ENCODE assay signal across 8 cellular contexts in the genomic region with DNA sequence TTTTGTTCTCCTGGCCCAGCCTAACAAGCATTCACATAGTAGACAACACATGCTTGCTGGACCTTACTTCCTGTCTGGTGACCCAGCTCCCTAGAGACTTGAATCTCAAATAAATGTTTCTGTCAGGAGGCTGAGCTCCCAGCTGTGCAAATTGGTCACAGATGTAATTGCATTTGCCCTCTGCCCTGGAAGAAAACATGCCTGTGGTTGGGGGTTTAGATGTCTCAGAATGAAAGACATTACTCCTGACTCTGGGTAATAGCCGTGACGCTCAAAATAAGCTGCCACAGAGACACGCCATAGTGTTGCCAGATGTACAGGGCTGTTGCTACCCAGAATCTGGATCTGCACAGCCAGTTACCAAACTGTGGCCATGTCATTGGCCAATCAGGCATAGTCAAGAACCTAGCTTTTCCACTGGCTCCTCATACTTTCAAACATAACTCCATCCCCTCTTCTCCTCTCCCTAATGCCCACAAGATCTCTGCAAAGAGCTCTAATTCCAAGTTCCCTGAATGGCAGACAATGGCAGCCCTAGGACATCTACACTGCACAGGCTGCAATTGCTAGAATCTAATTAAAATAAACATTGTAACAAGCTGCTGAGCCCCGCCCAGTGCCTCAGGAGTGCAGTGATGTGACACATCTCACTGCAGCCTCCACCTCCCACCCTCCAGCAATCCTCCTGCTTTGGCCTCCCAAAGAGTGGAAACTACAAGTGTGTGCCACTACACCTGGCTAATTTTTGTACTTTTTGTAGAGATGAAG. TPM values are rescaled to one million over a fixed set of nuclear protein-coding genes. Genes with fewer than 3 reads are reported as not detected.
DNase-seq lines count a peak whose midpoint lies in the region; ATAC-seq and TF ChIP-seq lines count a peak whose summit lies in the region.

No MANE protein-coding gene starts in this region.

- intact Hi-C loops in head of caudate nucleus (cut with DNase I) = loop anchor here (2.0 kb wide), 1 partner anchor 515 kb away; no protein-coding TSS in a partner anchor

- peak; percentile 90 for ATAC-seq in GM18867 (IDR thresholded peaks at IDR 0.05; ENCODE audit: unreplicated experiment)
- ATAC-seq in HG02763 (IDR thresholded peaks at IDR 0.05; ENCODE audit: unreplicated experiment) = peak; percentile 90
- ATAC-seq in activated CD8-positive, alpha-beta memory T cell treated with anti-CD3 and anti-CD28 coated beads, Interleukin-2, amount 10 ng/mL, durations not matched to agents 7 days and 5 days = no peak

- peaks cover 12% of the 10 kb centered on the region for H3K9me3 Mint-ChIP-seq in glutamatergic neuron (ENCODE audit: unreplicated experiment)
- H3K9me3 Mint-ChIP-seq in activated CD8-positive, alpha-beta memory T cell treated with anti-CD3 and anti-CD28 coated beads, Interleukin-2, amount 10 ng/mL, durations not matched to agents 7 days and 5 days (ENCODE audit: low read depth) = no peaks in the 10 kb centered on the region

- peaks cover 5% of the 10 kb centered on the region for H3K27me3 Mint-ChIP-seq in glutamatergic neuron (ENCODE audit: unreplicated experiment)
- peaks cover 30% of the 10 kb centered on the region for H3K27me3 Mint-ChIP-seq in activated CD8-positive, alpha-beta memory T cell treated with anti-CD3 and anti-CD28 coated beads, Interleukin-2, amount 10 ng/mL, durations not matched to agents 7 days and 5 days

- H3K36me3 Mint-ChIP-seq in glutamatergic neuron (ENCODE audit: unreplicated experiment) = no peaks in the 10 kb centered on the region
- H3K36me3 Mint-ChIP-seq in activated CD8-positive, alpha-beta memory T cell treated with anti-CD3 and anti-CD28 coated beads, Interleukin-2, amount 10 ng/mL, durations not matched to agents 7 days and 5 days = no peaks in the 10 kb centered on the region

- CTCF ChIA-PET in activated CD8-positive, alpha-beta memory T cell treated with anti-CD3 and anti-CD28 coated beads, Interleukin-2, amount 10 ng/mL, durations not matched to agents 7 days and 5 days (lab: Charles Lee) = interaction anchor here (0.7 to 5.9 kb wide), 20 partner anchors 8 to 558 kb away, joined by 3 to 51 read pairs (median 4); a partner anchor contains a TSS

- peak overlapping the region; percentile 88 for H3K27ac Mint-ChIP-seq in glutamatergic neuron (ENCODE audit: unreplicated experiment)
- H3K27ac Mint-ChIP-seq in activated CD8-positive, alpha-beta memory T cell treated with anti-CD3 and anti-CD28 coated beads, Interleukin-2, amount 10 ng/mL, durations not matched to agents 7 days and 5 days = no peak overlapping the region

- peak overlapping the region; percentile 21 for H3K4me3 Mint-ChIP-seq in glutamatergic neuron (ENCODE audit: unreplicated experiment)
- no peak overlapping the region for H3K4me3 Mint-ChIP-seq in activated CD8-positive, alpha-beta memory T cell treated with anti-CD3 and anti-CD28 coated beads, Interleukin-2, amount 10 ng/mL, durations not matched to agents 7 days and 5 days

- TF ChIP-seq CTCF in glutamatergic neuron (IDR thresholded peaks at IDR 0.05; ENCODE audit: partially characterized antibody, unreplicated experiment) = no peak

- DNase-seq in NCI-H748 (lab: John Stamatoyannopoulos, UW; ENCODE audit: unreplicated experiment) = peak; percentile 93
- DNase-seq in glutamatergic neuron = peak; percentile 32
- no peak for DNase-seq in activated CD4-positive, alpha-beta T cell treated with anti-CD3 and anti-CD28 coated beads for 48 hours
- DNase-seq in head of caudate nucleus = no peak
- DNase-seq in activated CD8-positive, alpha-beta memory T cell treated with anti-CD3 and anti-CD28 coated beads, Interleukin-2, amount 10 ng/mL, durations not matched to agents 7 days and 5 days = no peak
- no peak for DNase-seq in HuH-7 (ENCODE audit: low spot score)

- H3K4me1 Mint-ChIP-seq in glutamatergic neuron (ENCODE audit: low read depth, unreplicated experiment) = peaks cover 27% of the 10 kb centered on the region
- peaks cover 9% of the 10 kb centered on the region for H3K4me1 Mint-ChIP-seq in activated CD8-positive, alpha-beta memory T cell treated with anti-CD3 and anti-CD28 coated beads, Interleukin-2, amount 10 ng/mL, durations not matched to agents 7 days and 5 days

RNA-seq across cellular contexts. Expression of a gene that starts 32.8 kb away (rescaled TPM):
- 5.0 TPM for total RNA-seq in glutamatergic neuron (ENCODE audit: unreplicated experiment)
- 10 to 100 TPM; 11.8 to 13.1 TPM for total RNA-seq in activated CD8-positive, alpha-beta memory T cell treated with anti-CD3 and anti-CD28 coated beads, Interleukin-2, amount 10 ng/mL, durations not matched to agents 7 days and 5 days

Comparison
In these comparisons a context has a peak if more than half of its experiments do, and no peak if none do; other contexts are left out.
1. DNase-seq: peak in NCI-H748 (single experiment) and glutamatergic neuron (single experiment); none in activated CD4-positive, alpha-beta T cell treated with anti-CD3 and anti-CD28 coated beads for 48 hours (single experiment), head of caudate nucleus (0 of 42), activated CD8-positive, alpha-beta memory T cell treated with anti-CD3 and anti-CD28 coated beads, Interleukin-2, amount 10 ng/mL, durations not matched to agents 7 days and 5 days (single experiment) and HuH-7 (single experiment).